ENCODE assay signal across 31 cellular contexts in the genomic region with DNA sequence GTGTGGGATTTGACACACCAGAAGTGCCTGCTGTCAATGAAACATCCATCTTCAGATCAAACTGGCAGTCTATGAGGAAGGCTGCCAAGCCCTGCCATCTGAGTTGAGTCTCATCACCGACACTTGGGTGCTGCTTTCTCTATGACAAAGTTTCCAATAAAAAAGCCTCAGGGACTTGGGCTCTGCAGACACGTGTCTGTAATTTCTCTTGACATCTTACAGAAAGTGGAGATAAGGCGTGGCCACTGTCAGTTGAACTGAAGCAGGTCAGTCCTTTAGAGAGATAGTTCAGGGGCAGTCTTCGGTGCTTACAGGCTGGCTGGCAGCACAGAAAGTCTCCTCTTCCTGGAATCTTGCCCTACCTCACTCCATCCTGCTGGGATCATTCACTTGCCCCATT. TPM values are rescaled to one million over a fixed set of nuclear protein-coding genes. Genes with fewer than 3 reads are reported as not detected.
"Had no signal": no experiment of that assay in that cellular context is flagged by ENCODE, and none has a peak within 500 bp of the region (broad histone marks: within the 10 kb centered on the region; RNA-seq: fewer than 3 reads in every experiment).

No MANE protein-coding gene starts in this region.

- ATAC-seq: left colon; left lung; lower lobe of right lung; naive thymus-derived CD4-positive, alpha-beta T cell; natural killer cell treated with Interleukin-12 subunit alpha and Interleukin-12 subunit beta and Interleukin-15 and Interleukin-18, amount 100 ng/mL, for 72 hours; psoas muscle; right lobe of liver; stimulated activated memory B cell treated with anti-CD40 and anti-IgM and Interleukin-4, amounts not matched to agents 10 μg/mL and 1 μg/mL and 100 μg/mL, for 72 hours; stimulated activated naive CD8-positive, alpha-beta T cell treated with anti-CD3 and anti-CD28 coated beads, Interleukin-15, amount 100 ng/mL, for 72 hours had no signal

- H3K4me1 ChIP-seq: left lung, lower lobe of right lung, parathyroid adenoma, psoas muscle, right atrium auricular region, right lobe of liver, tibial nerve, upper lobe of left lung, vagina had no signal

- H3K4me3 ChIP-seq: left lung, lower lobe of right lung, psoas muscle, right atrium auricular region, right lobe of liver, smooth muscle cell, tibial nerve, upper lobe of left lung, vagina had no signal

- H3K9me3 Mint-ChIP-seq: natural killer cell treated with Interleukin-12 subunit alpha and Interleukin-12 subunit beta and Interleukin-15 and Interleukin-18, amount 100 ng/mL, for 72 hours; neural crest cell had no signal

- FAIRE-seq: islet of Langerhans, kidney had no signal

- H3K4me1 Mint-ChIP-seq: immature natural killer cell; mesothelial cell of epicardium; neural crest cell; stimulated activated memory B cell treated with anti-CD40 and anti-IgM and Interleukin-4, amounts not matched to agents 10 μg/mL and 1 μg/mL and 100 μg/mL, for 72 hours; stimulated activated naive CD8-positive, alpha-beta T cell treated with anti-CD3 and anti-CD28 coated beads, Interleukin-15, amount 100 ng/mL, for 72 hours had no signal

- H3K36me3 ChIP-seq: left lung, lower lobe of right lung, neutrophil, right atrium auricular region, right lobe of liver, tibial nerve, upper lobe of left lung, vagina had no signal

- H3K27ac ChIP-seq: left lung, lower lobe of right lung, neutrophil, parathyroid adenoma, psoas muscle, right atrium auricular region, right lobe of liver, tibial nerve, upper lobe of left lung, vagina had no signal

- H3K36me3 Mint-ChIP-seq: immature natural killer cell; mesothelial cell of epicardium; natural killer cell treated with Interleukin-12 subunit alpha and Interleukin-12 subunit beta and Interleukin-15 and Interleukin-18, amount 100 ng/mL, for 72 hours; stimulated activated memory B cell treated with anti-CD40 and anti-IgM and Interleukin-4, amounts not matched to agents 10 μg/mL and 1 μg/mL and 100 μg/mL, for 72 hours had no signal

- H2AFZ ChIP-seq: parathyroid adenoma had no signal

- H3K79me2 ChIP-seq: parathyroid adenoma had no signal

- H3K27me3 Mint-ChIP-seq: stimulated activated memory B cell treated with anti-CD40 and anti-IgM and Interleukin-4, amounts not matched to agents 10 μg/mL and 1 μg/mL and 100 μg/mL, for 72 hours had no signal

- H3K9ac ChIP-seq: parathyroid adenoma had no signal

- DNase-seq: hypothalamus; immature natural killer cell; kidney; left colon; left lung; lower lobe of right lung; mammary epithelial cell; mesenchymal stem cell; naive thymus-derived CD4-positive, alpha-beta T cell; occipital lobe; psoas muscle; right lobe of liver; stimulated activated CD4-positive, alpha-beta T cell treated with anti-CD3 and anti-CD28 coated beads, Interleukin-15, amount 100 ng/mL, for 24 hours; stimulated activated CD4-positive, alpha-beta T cell treated with anti-CD3 and anti-CD28 coated beads, Interleukin-2, amount 100 ng/mL, for 24 hours; stimulated activated CD4-positive, alpha-beta T cell treated with anti-CD3 and anti-CD28 coated beads, Interleukin-4, amount 100 ng/mL, for 1 hour; stimulated activated naive CD4-positive, alpha-beta T cell treated with Interleukin-2 at 50 U/mL for 16 hours; stimulated activated naive CD8-positive, alpha-beta T cell treated with anti-CD3 and anti-CD28 coated beads, Interleukin-15, amount 100 ng/mL, for 72 hours; substantia nigra; upper lobe of left lung had no signal

- H3K4me2 ChIP-seq: smooth muscle cell had no signal

- H3K27ac Mint-ChIP-seq: immature natural killer cell; mesothelial cell of epicardium; naive thymus-derived CD4-positive, alpha-beta T cell; natural killer cell treated with Interleukin-12 subunit alpha and Interleukin-12 subunit beta and Interleukin-15 and Interleukin-18, amount 100 ng/mL, for 72 hours; stimulated activated memory B cell treated with anti-CD40 and anti-IgM and Interleukin-4, amounts not matched to agents 10 μg/mL and 1 μg/mL and 100 μg/mL, for 72 hours; stimulated activated naive CD8-positive, alpha-beta T cell treated with anti-CD3 and anti-CD28 coated beads, Interleukin-15, amount 100 ng/mL, for 72 hours had no signal

- H3K4me3 Mint-ChIP-seq: immature natural killer cell; mesothelial cell of epicardium; naive thymus-derived CD4-positive, alpha-beta T cell; natural killer cell treated with Interleukin-12 subunit alpha and Interleukin-12 subunit beta and Interleukin-15 and Interleukin-18, amount 100 ng/mL, for 72 hours; neural crest cell; stimulated activated memory B cell treated with anti-CD40 and anti-IgM and Interleukin-4, amounts not matched to agents 10 μg/mL and 1 μg/mL and 100 μg/mL, for 72 hours; stimulated activated naive CD8-positive, alpha-beta T cell treated with anti-CD3 and anti-CD28 coated beads, Interleukin-15, amount 100 ng/mL, for 72 hours had no signal

- H3K9me3 ChIP-seq: left lung, lower lobe of right lung, neutrophil, psoas muscle, right atrium auricular region, right lobe of liver, tibial nerve, upper lobe of left lung, vagina had no signal

- H3K27me3 ChIP-seq: left lung, neutrophil, right atrium auricular region, right lobe of liver, tibial nerve, upper lobe of left lung, vagina had no signal

RNA-seq across cellular contexts. Expression of a gene that starts 40.2 kb away (rescaled TPM):
- total RNA-seq: mammary epithelial cell, myocyte had no signal
- polyA plus RNA-seq: mammary epithelial cell; naive thymus-derived CD4-positive, alpha-beta T cell had no signal
